In the genomic region with DNA sequence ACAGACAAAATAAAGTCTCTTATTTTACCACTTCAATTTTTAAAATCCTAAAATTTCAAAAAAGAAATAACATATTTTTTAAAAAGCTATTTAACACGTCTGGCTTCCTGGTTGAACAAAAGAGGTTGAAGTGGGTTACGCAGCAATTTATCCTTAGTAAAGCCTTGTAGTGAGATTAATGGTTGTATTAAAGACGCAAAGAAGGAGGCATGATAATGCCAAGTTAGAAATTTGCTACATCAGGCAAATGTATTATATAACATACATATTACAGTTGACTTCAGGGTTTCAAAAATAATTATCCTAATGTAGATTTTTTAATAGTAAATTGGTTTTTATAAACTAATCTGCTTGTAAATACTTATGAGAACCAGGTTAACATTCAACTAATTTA, we compare ENCODE assay signal across 9 cellular contexts. TPM values are rescaled to one million over a fixed set of nuclear protein-coding genes. Genes with fewer than 3 reads are reported as not detected.
A peak's percentile ranks its signal among the peaks of the same experiment; 100 is the strongest.
DNase-seq lines count a peak whose midpoint lies in the region; ATAC-seq and TF ChIP-seq lines count a peak whose summit lies in the region.
"Had no signal": no experiment of that assay in that cellular context is flagged by ENCODE, and none has a peak within 500 bp of the region (broad histone marks: within the 10 kb centered on the region; RNA-seq: fewer than 3 reads in every experiment).

No MANE protein-coding gene starts in this region.

- H3K79me2 ChIP-seq in MM.1S (ENCODE audit: low read length), result peaks cover 83% of the 10 kb centered on the region

- no peaks in the 10 kb centered on the region for H3K36me3 Mint-ChIP-seq in endothelial cell (ENCODE audit: low read depth, unreplicated experiment)

- H3K27ac ChIP-seq in MM.1S (ENCODE audit: low read length), result peak overlapping the region; percentile 76; the same call in 1 of the 2 replicates
- peak overlapping the region; percentile 79 for H3K27ac ChIP-seq in epithelial cell of prostate
- peak overlapping the region; percentile 96 for H3K27ac ChIP-seq in psoas muscle

- H3K4me3 Mint-ChIP-seq in endothelial cell (ENCODE audit: unreplicated experiment), result no peak overlapping the region

- 8 to 17% (median 15%) methylated on average over 3 of the region's 3 CpGs for whole genome bisulfite sequencing in psoas muscle, 3 donors

- no peaks in the 10 kb centered on the region for H3K27me3 Mint-ChIP-seq in endothelial cell (ENCODE audit: unreplicated experiment)

- DNase-seq in MM.1S (no peak), epithelial cell of prostate (ENCODE audit: low read depth, low spot score) (no peak), psoas muscle (no peak), NCI-H69 (lab: John Stamatoyannopoulos, UW) (no peak), HuH-7.5 (ENCODE audit: low spot score) (no peak), posterior vena cava (ENCODE audit: low spot score) (no peak), endothelial cell (ENCODE audit: low spot score) (no peak)

- H3K4me1 Mint-ChIP-seq in endothelial cell (ENCODE audit: unreplicated experiment), result peaks cover 11% of the 10 kb centered on the region

- H3K9ac ChIP-seq in ES-I3 (ENCODE audit: low read depth, low read length) (peak overlapping the region; percentile 49; the same call in 1 of the 2 replicates), MM.1S (ENCODE audit: low read length) (no peak overlapping the region)

- H3K36me3 ChIP-seq in ES-I3 (ENCODE audit: insufficient read depth, low read length), result no peaks in the 10 kb centered on the region
- H3K36me3 ChIP-seq in MM.1S (replicated peaks; ENCODE audit: insufficient read depth, low read length), result no peaks in the 10 kb centered on the region
- H3K36me3 ChIP-seq in psoas muscle (ENCODE audit: insufficient read depth in 1 of 2, low read depth in 1 of 2), result no peaks in the 10 kb centered on the region
- H3K36me3 ChIP-seq: SJSA1 had no signal

- no peak for TF ChIP-seq CTCF in MM.1S (IDR thresholded peaks at IDR 0.05; ENCODE audit: low read length)
- no peak for TF ChIP-seq CTCF in psoas muscle (IDR thresholded peaks at IDR 0.05)
- no peak for TF ChIP-seq CTCF in endothelial cell (IDR thresholded peaks at IDR 0.05; ENCODE audit: unreplicated experiment)

- peak in 3 of 4 donors; percentile 25 to 55 (median 34) for ATAC-seq in psoas muscle

- intact Hi-C loops in psoas muscle (cut with DNase I), result loop anchor here in 1 of 2 donors (5.0 kb wide), 1 partner anchor 34 kb away; a partner anchor contains a TSS
- intact Hi-C loops in posterior vena cava (cut with DNase I), result no loop called here

- no peaks in the 10 kb centered on the region for H3K9me3 ChIP-seq in ES-I3 (ENCODE audit: control insufficient read depth, insufficient read depth, low read length)
- H3K9me3 ChIP-seq in MM.1S (replicated peaks; ENCODE audit: insufficient read depth, low read length), result no peaks in the 10 kb centered on the region
- no peaks in the 10 kb centered on the region for H3K9me3 ChIP-seq in psoas muscle
- H3K9me3 ChIP-seq: SJSA1 had no signal

- H4K20me1 ChIP-seq in MM.1S (ENCODE audit: insufficient read depth, low read length), result no peaks in the 10 kb centered on the region

- H3F3A ChIP-seq in MM.1S (ENCODE audit: insufficient read depth, low read length), result peaks cover 17% of the 10 kb centered on the region

- H3K4me1 ChIP-seq in ES-I3 (ENCODE audit: insufficient read depth, low read length) (peaks cover 10% of the 10 kb centered on the region), MM.1S (ENCODE audit: low read length) (peaks cover 27% of the 10 kb centered on the region), psoas muscle (peaks cover 40% of the 10 kb centered on the region)
- H3K4me1 ChIP-seq: SJSA1 had no signal

- no peak overlapping the region for H3K27ac Mint-ChIP-seq in endothelial cell (ENCODE audit: unreplicated experiment)

- H3K4me3 ChIP-seq in MM.1S (ENCODE audit: low read length) (peak overlapping the region; percentile 73; the same call in 1 of the 2 replicates), psoas muscle (peak overlapping the region; percentile 71)

- H3K4me2 ChIP-seq in MM.1S (ENCODE audit: low read depth, low read length), result peak overlapping the region; percentile 71; the same call in 1 of the 2 replicates

- H3K9me3 Mint-ChIP-seq in endothelial cell (ENCODE audit: unreplicated experiment), result no peaks in the 10 kb centered on the region

- no peaks in the 10 kb centered on the region for H3K9me2 ChIP-seq in MM.1S (replicated peaks; ENCODE audit: insufficient read depth, low read length)

- H2AFZ ChIP-seq in MM.1S (ENCODE audit: low read length), result no peak overlapping the region

- H3K27me3 ChIP-seq in MM.1S (replicated peaks; ENCODE audit: insufficient read depth, low read length), result no peaks in the 10 kb centered on the region
- no peaks in the 10 kb centered on the region for H3K27me3 ChIP-seq in psoas muscle (ENCODE audit: insufficient read depth in 3 of 3, low read length in 2 of 3)
- H3K27me3 ChIP-seq: SJSA1 had no signal

RNA-seq across cellular contexts. Expression of a gene that starts 35.3 kb away (rescaled TPM):
- total RNA-seq in psoas muscle, result 10 to 100 TPM; 46.6 to 66.2 (median 57.4) TPM
- 10 to 100 TPM in 2 of 3 donors, 1 to 10 TPM in 1; 8.0 to 19.0 (median 17.9) TPM for polyA plus RNA-seq in psoas muscle
- total RNA-seq in posterior vena cava, result 10 to 100 TPM; 44.9 to 50.5 TPM
- total RNA-seq in endothelial cell (ENCODE audit: unreplicated experiment), result 61.8 TPM
